In the genomic region with DNA sequence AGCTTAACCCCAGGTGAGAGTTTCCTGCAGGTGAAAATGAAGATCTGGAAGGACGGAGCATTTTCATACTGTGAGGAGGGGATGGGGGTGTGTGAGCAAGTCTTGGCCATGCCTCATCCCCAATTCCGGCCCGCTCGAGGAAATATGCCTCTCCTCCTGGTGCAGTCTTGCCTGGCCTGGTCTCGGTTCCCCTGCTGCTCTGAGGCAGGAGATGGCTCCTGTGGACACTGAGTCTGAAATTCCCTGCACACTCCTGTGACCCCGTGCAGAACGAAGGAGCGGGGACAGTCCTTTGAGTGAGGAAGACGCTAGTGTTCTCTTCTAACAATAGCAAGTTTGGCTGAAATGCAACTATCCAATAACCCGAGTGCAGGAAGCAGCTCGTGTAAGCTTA, we compare ENCODE assay signal across 9 cellular contexts. TPM values are rescaled to one million over a fixed set of nuclear protein-coding genes. Genes with fewer than 3 reads are reported as not detected.
DNase-seq lines count a peak whose midpoint lies in the region; ATAC-seq and TF ChIP-seq lines count a peak whose summit lies in the region.
"Had no signal": no experiment of that assay in that cellular context is flagged by ENCODE, and none has a peak within 500 bp of the region (broad histone marks: within the 10 kb centered on the region; RNA-seq: fewer than 3 reads in every experiment).

No MANE protein-coding gene starts in this region.

- POLR2A ChIA-PET in activated CD8-positive, alpha-beta T cell treated with anti-CD3 and anti-CD28 coated beads, Interleukin-2, amount 10 ng/mL, durations not matched to agents 7 days and 5 days (lab: Charles Lee): interaction anchor here (1.3 kb wide), 1 partner anchor 11 kb away, joined by 3 read pairs; no protein-coding TSS in a partner anchor

- H3K14ac ChIP-seq in trophoblast cell (ENCODE audit: low read length): no peak overlapping the region

- no peaks in the 10 kb centered on the region for H3K27me3 ChIP-seq in left lung
- H3K27me3 ChIP-seq in thymus (ENCODE audit: control insufficient read depth, insufficient read depth): no peaks in the 10 kb centered on the region
- H3K27me3 ChIP-seq in trophoblast cell (ENCODE audit: insufficient read depth, low read length): no peaks in the 10 kb centered on the region

- no peak overlapping the region for H2AFZ ChIP-seq in trophoblast cell (ENCODE audit: insufficient read depth, low read length, poor library complexity)

- no peaks in the 10 kb centered on the region for H3K79me2 ChIP-seq in trophoblast cell (ENCODE audit: control insufficient read depth, insufficient read depth, low read length, poor library complexity)

- no peak overlapping the region for H3K23ac ChIP-seq in trophoblast cell (ENCODE audit: low read length)

- 50% methylated on average over 11 of the region's 11 CpGs for WGBS in thymus
- no CpG with 5 or more reads among the region's 11 CpGs for WGBS in trophoblast cell (ENCODE audit: extremely low coverage, insufficient coverage, insufficient read length)

- no peak overlapping the region for H3K4me2 ChIP-seq in trophoblast cell (ENCODE audit: low read length)

- H2BK120ac ChIP-seq in trophoblast cell (ENCODE audit: insufficient read depth, low read length, poor library complexity): no peak overlapping the region

- no peak overlapping the region for H3K4ac ChIP-seq in trophoblast cell (ENCODE audit: low read depth, low read length)

- peaks cover 0 to 6% of the 10 kb centered on the region in 2 donors for H3K9me3 Mint-ChIP-seq in activated T-cell treated with anti-CD3 and anti-CD28 coated beads, Interleukin-2, amount 50 U/mL, for 72 hours
- peaks cover 17% of the 10 kb centered on the region for H3K9me3 Mint-ChIP-seq in activated CD8-positive, alpha-beta T cell treated with anti-CD3 and anti-CD28 coated beads, Interleukin-2, amount 10 ng/mL, durations not matched to agents 7 days and 5 days (ENCODE audit: insufficient read depth)

- no peak for DNase-seq in activated T-cell treated with anti-CD3 and anti-CD28 coated beads, Interleukin-2, amount 50 U/mL, for 72 hours
- DNase-seq in activated T-cell treated with anti-CD3 and anti-CD28 coated beads for 4 hours (no peak), left lung (no peak), GF-D8 (lab: John Stamatoyannopoulos, UW) (no peak), trophoblast cell (no peak)
- no peak for DNase-seq in activated CD8-positive, alpha-beta T cell treated with anti-CD3 and anti-CD28 coated beads, Interleukin-2, amount 10 ng/mL, durations not matched to agents 7 days and 5 days
- DNase-seq: HCEC 1CT had no signal

- no peak for TF ChIP-seq CTCF in left lung (IDR thresholded peaks at IDR 0.05)

- H3K18ac ChIP-seq in trophoblast cell (ENCODE audit: low read length): no peak overlapping the region

- peaks cover 0 to 8% of the 10 kb centered on the region in 2 donors for H3K9me3 ChIP-seq in left lung
- peaks cover under 1% of the 10 kb centered on the region for H3K9me3 ChIP-seq in thymus (ENCODE audit: control insufficient read depth)
- H3K9me3 ChIP-seq in trophoblast cell (ENCODE audit: insufficient read depth, low read depth, low read length): peaks cover 12% of the 10 kb centered on the region

- no peak overlapping the region for H2BK5ac ChIP-seq in trophoblast cell (ENCODE audit: low read depth, low read length, poor library complexity)

- no peaks in the 10 kb centered on the region for H3K27me3 Mint-ChIP-seq in activated T-cell treated with anti-CD3 and anti-CD28 coated beads, Interleukin-2, amount 50 U/mL, for 72 hours (ENCODE audit: low read depth)
- no peaks in the 10 kb centered on the region for H3K27me3 Mint-ChIP-seq in activated CD8-positive, alpha-beta T cell treated with anti-CD3 and anti-CD28 coated beads, Interleukin-2, amount 10 ng/mL, durations not matched to agents 7 days and 5 days (ENCODE audit: low read depth)

- no peak overlapping the region for H2BK12ac ChIP-seq in trophoblast cell (ENCODE audit: low read length)

- H3K4me3 ChIP-seq in left lung (peak overlapping the region; percentile 59 to 71), thymus (ENCODE audit: low read length) (peak overlapping the region; percentile 83), trophoblast cell (ENCODE audit: low read depth, low read length) (no peak overlapping the region)

- H3K4me1 ChIP-seq in left lung (peaks cover 0 to 20% of the 10 kb centered on the region in 2 donors), thymus (ENCODE audit: control insufficient read depth, insufficient read depth, low read length) (peaks cover 9% of the 10 kb centered on the region), trophoblast cell (ENCODE audit: control insufficient read depth in 1 of 2, insufficient read depth in 2 of 2, low read length in 2 of 2) (no peaks in the 10 kb centered on the region)

- CTCF ChIA-PET in activated CD8-positive, alpha-beta T cell treated with anti-CD3 and anti-CD28 coated beads, Interleukin-2, amount 10 ng/mL, durations not matched to agents 7 days and 5 days (lab: Charles Lee): interaction anchor here (1.0 to 2.8 kb wide), 3 partner anchors 50 to 76 kb away, joined by 3 to 13 read pairs (median 4); a partner anchor contains a TSS

- no peak overlapping the region for H3K27ac Mint-ChIP-seq in activated T-cell treated with anti-CD3 and anti-CD28 coated beads, Interleukin-2, amount 50 U/mL, for 72 hours
- peak overlapping the region; percentile 78 for H3K27ac Mint-ChIP-seq in activated CD8-positive, alpha-beta T cell treated with anti-CD3 and anti-CD28 coated beads, Interleukin-2, amount 10 ng/mL, durations not matched to agents 7 days and 5 days

- no peak overlapping the region for H4K91ac ChIP-seq in trophoblast cell (ENCODE audit: low read depth, low read length)

- intact Hi-C loops in left lung (cut with DNase I): no loop called here

- ATAC-seq in activated T-cell treated with anti-CD3 and anti-CD28 coated beads, Interleukin-2, amount 50 U/mL, for 72 hours (replicated peaks in 1 of 2): peak in 1 of 2 donors; percentile 40
- no peak for ATAC-seq in activated CD8-positive, alpha-beta T cell treated with anti-CD3 and anti-CD28 coated beads, Interleukin-2, amount 10 ng/mL, durations not matched to agents 7 days and 5 days
- ATAC-seq in left lung (no peak), GM21367 (IDR thresholded peaks at IDR 0.05; ENCODE audit: unreplicated experiment) (no peak)

- peak overlapping the region; percentile 87 to 89 for H3K4me3 Mint-ChIP-seq in activated T-cell treated with anti-CD3 and anti-CD28 coated beads, Interleukin-2, amount 50 U/mL, for 72 hours
- peak overlapping the region; percentile 79 for H3K4me3 Mint-ChIP-seq in activated CD8-positive, alpha-beta T cell treated with anti-CD3 and anti-CD28 coated beads, Interleukin-2, amount 10 ng/mL, durations not matched to agents 7 days and 5 days

- H4K8ac ChIP-seq in trophoblast cell (ENCODE audit: low read depth, low read length): no peak overlapping the region

- H2AK5ac ChIP-seq in trophoblast cell (ENCODE audit: low read length): no peak overlapping the region

- no peaks in the 10 kb centered on the region for H3K79me1 ChIP-seq in trophoblast cell (ENCODE audit: low read length)

- no peak overlapping the region for H4K12ac ChIP-seq in trophoblast cell (ENCODE audit: low read depth, low read length)

- peaks cover 14 to 20% of the 10 kb centered on the region in 2 donors for H3K36me3 Mint-ChIP-seq in activated T-cell treated with anti-CD3 and anti-CD28 coated beads, Interleukin-2, amount 50 U/mL, for 72 hours (ENCODE audit: insufficient read depth in 2 of 2)
- peaks cover 35% of the 10 kb centered on the region for H3K36me3 Mint-ChIP-seq in activated CD8-positive, alpha-beta T cell treated with anti-CD3 and anti-CD28 coated beads, Interleukin-2, amount 10 ng/mL, durations not matched to agents 7 days and 5 days (ENCODE audit: low read depth)

- peaks cover 26% of the 10 kb centered on the region for H3K4me1 Mint-ChIP-seq in activated T-cell treated with anti-CD3 and anti-CD28 coated beads, Interleukin-2, amount 50 U/mL, for 72 hours (ENCODE audit: low read depth)
- H3K4me1 Mint-ChIP-seq in activated CD8-positive, alpha-beta T cell treated with anti-CD3 and anti-CD28 coated beads, Interleukin-2, amount 10 ng/mL, durations not matched to agents 7 days and 5 days (ENCODE audit: low read depth): peaks cover 22% of the 10 kb centered on the region

- H3K27ac ChIP-seq in left lung (peak overlapping the region; percentile 53 to 65), thymus (ENCODE audit: low read depth) (peak overlapping the region; percentile 91), trophoblast cell (ENCODE audit: low read depth, low read length) (no peak overlapping the region)

- H3K9ac ChIP-seq in trophoblast cell (ENCODE audit: low read length): no peak overlapping the region

- H3K36me3 ChIP-seq in left lung: no peaks in the 10 kb centered on the region
- peaks cover 14% of the 10 kb centered on the region for H3K36me3 ChIP-seq in thymus (ENCODE audit: control insufficient read depth, insufficient read depth)
- H3K36me3 ChIP-seq in trophoblast cell (ENCODE audit: control insufficient read depth in 1 of 2, insufficient read depth in 2 of 2, low read length in 2 of 2): no peaks in the 10 kb centered on the region

RNA-seq across cellular contexts. Expression of a gene that starts 0.3 kb away (rescaled TPM):
- 10 to 100 TPM in 1 of 2 donors, 1 to 10 TPM in 1; 5.8 to 10.1 TPM for total RNA-seq in activated T-cell treated with anti-CD3 and anti-CD28 coated beads, Interleukin-2, amount 50 U/mL, for 72 hours
- 10 to 100 TPM in 1 of 2 experiments, 1 to 10 TPM in 1; 9.7 to 10.2 TPM for total RNA-seq in activated CD8-positive, alpha-beta T cell treated with anti-CD3 and anti-CD28 coated beads, Interleukin-2, amount 10 ng/mL, durations not matched to agents 7 days and 5 days
- total RNA-seq in left lung: 10 to 100 TPM in 1 of 2 donors, 1 to 10 TPM in 1; 7.6 to 10.7 TPM
- 28.7 TPM for polyA plus RNA-seq in thymus
- 0.64 and 0.71 TPM in 2 replicates for polyA plus RNA-seq in trophoblast cell (2013)

RNA-seq across cellular contexts. Expression of a gene that starts 34.1 kb away (rescaled TPM):
- total RNA-seq in activated T-cell treated with anti-CD3 and anti-CD28 coated beads, Interleukin-2, amount 50 U/mL, for 72 hours: 10 to 100 TPM; 10.2 to 11.2 TPM
- total RNA-seq in activated CD8-positive, alpha-beta T cell treated with anti-CD3 and anti-CD28 coated beads, Interleukin-2, amount 10 ng/mL, durations not matched to agents 7 days and 5 days: 10 to 100 TPM; 15.2 to 17.7 TPM
- 10 to 100 TPM; 12.6 to 18.0 TPM for total RNA-seq in left lung
- 19.0 TPM for polyA plus RNA-seq in thymus
- 10.8 and 11.1 TPM in 2 replicates for polyA plus RNA-seq in trophoblast cell (2013)

RNA-seq across cellular contexts. Expression of a gene that starts 39.4 kb away (rescaled TPM):
- 1 to 10 TPM; 2.0 to 2.6 TPM for total RNA-seq in activated T-cell treated with anti-CD3 and anti-CD28 coated beads, Interleukin-2, amount 50 U/mL, for 72 hours
- total RNA-seq in activated CD8-positive, alpha-beta T cell treated with anti-CD3 and anti-CD28 coated beads, Interleukin-2, amount 10 ng/mL, durations not matched to agents 7 days and 5 days: 1 to 10 TPM; 3.4 to 4.0 TPM
- total RNA-seq in left lung: 10 to 100 TPM; 11.2 to 14.6 TPM
- polyA plus RNA-seq in thymus: 9.4 TPM
- 11.1 and 11.2 TPM in 2 replicates for polyA plus RNA-seq in trophoblast cell (2013)

RNA-seq across cellular contexts. Expression of a gene that starts 49.9 kb away (rescaled TPM):
- 1 to 10 TPM in 1 of 2 donors, under 1 TPM in 1; 0.46 to 2.4 TPM for total RNA-seq in activated T-cell treated with anti-CD3 and anti-CD28 coated beads, Interleukin-2, amount 50 U/mL, for 72 hours
- 1 to 10 TPM; 1.8 to 2.1 TPM for total RNA-seq in activated CD8-positive, alpha-beta T cell treated with anti-CD3 and anti-CD28 coated beads, Interleukin-2, amount 10 ng/mL, durations not matched to agents 7 days and 5 days
- 1 to 10 TPM; 2.0 to 4.1 TPM for total RNA-seq in left lung
- polyA plus RNA-seq in thymus: 3.5 TPM
- 0.64 and 0.77 TPM in 2 replicates for polyA plus RNA-seq in trophoblast cell (2013)
